In genomic region chrX:135050603-135051002, GRCh38 we compare ENCODE assay signal across 10 cellular contexts. TPM values are rescaled to one million over a fixed set of nuclear protein-coding genes. Genes with fewer than 3 reads are reported as not detected.
DNase-seq lines count a peak whose midpoint lies in the region; ATAC-seq, FAIRE-seq and TF ChIP-seq lines count a peak whose summit lies in the region.
"Had no signal": no experiment of that assay in that cellular context is flagged by ENCODE, and none has a peak within 500 bp of the region (broad histone marks: within the 10 kb centered on the region; RNA-seq: fewer than 3 reads in every experiment).

No MANE protein-coding gene starts in this region.

- intact Hi-C loops in heart right ventricle (cut with DNase I) (loop anchor here in 1 of 10 donors (10.0 kb wide), 1 partner anchor 86 kb away; no protein-coding TSS in a partner anchor), left ventricle myocardium superior (cut with micrococcal nuclease) (no loop called here), transverse colon (cut with DNase I; ENCODE audit: low total_unique reads) (no loop called here)

- H3K27ac ChIP-seq in heart right ventricle (peak overlapping the region in 3 of 10 donors; percentile 86 to 89 (median 88)), transverse colon (peak overlapping the region in 3 of 4 donors; percentile 83 to 88 (median 87))

- H3K27me3 ChIP-seq in heart right ventricle (no peaks in the 10 kb centered on the region), transverse colon (no peaks in the 10 kb centered on the region)

- H3K9me3 Mint-ChIP-seq in memory B cell = no peaks in the 10 kb centered on the region

- in situ Hi-C loops in astrocyte of the spinal cord (cut with HindIII; ENCODE audit: low sequenced_read_pairs) = no loop called here
- in situ Hi-C loops in transverse colon (cut with MboI; ENCODE audit: low pct_ligation_motif_present in 1 of 4, low pct_unique_long_range_greater_than_20kb in 1 of 4, low sequenced_read_pairs in 3 of 4) = no loop called here

- ATAC-seq in heart right ventricle (no peak), left ventricle myocardium superior (no peak), memory B cell (ENCODE audit: low read depth) (no peak), GM19455 (IDR thresholded peaks at IDR 0.05; ENCODE audit: unreplicated experiment) (no peak)

- H3K36me3 ChIP-seq in heart right ventricle (peaks cover 0 to 10% (median 0%) of the 10 kb centered on the region in 9 donors), transverse colon (no peaks in the 10 kb centered on the region)

- TF ChIP-seq EP300 in transverse colon (IDR thresholded peaks at IDR 0.05; ENCODE audit: low read depth) = no peak

- peak overlapping the region; percentile 85 for H3K4me3 Mint-ChIP-seq in memory B cell

- TF ChIP-seq POLR2A in transverse colon (IDR thresholded peaks at IDR 0.05) (no peak), H54 (IDR thresholded peaks at IDR 0.05; ENCODE audit: low read depth, low read length) (no peak)

- no peaks in the 10 kb centered on the region for H3K9me3 ChIP-seq in heart right ventricle
- no peaks in the 10 kb centered on the region for H3K9me3 ChIP-seq in transverse colon

- H3K27me3 Mint-ChIP-seq in memory B cell = no peaks in the 10 kb centered on the region

- peak overlapping the region in 9 of 10 donors; percentile 40 to 69 (median 60) for H3K4me3 ChIP-seq in heart right ventricle
- H3K4me3 ChIP-seq in astrocyte of the spinal cord (ENCODE audit: low read depth, low read length) = peak overlapping the region; percentile 61
- peak overlapping the region in 2 of 4 donors; percentile 50 to 62 for H3K4me3 ChIP-seq in transverse colon

- TF ChIP-seq CTCF in heart right ventricle (IDR thresholded peaks at IDR 0.05) (no peak), astrocyte of the spinal cord (IDR thresholded peaks at IDR 0.05; ENCODE audit: low read depth, low read length) (no peak), transverse colon (IDR thresholded peaks at IDR 0.05) (no peak)

- H3K4me1 ChIP-seq in heart right ventricle (peaks cover 0 to 16% (median 9%) of the 10 kb centered on the region in 9 donors), transverse colon (peaks cover 0 to 10% (median 3%) of the 10 kb centered on the region in 4 donors)

- H3K27ac Mint-ChIP-seq in memory B cell = no peak overlapping the region

- FAIRE-seq in H54 (lab: Jason Lieb, UNC) = no peak

- DNase-seq in heart right ventricle (no peak), left ventricle myocardium superior (no peak), astrocyte of the spinal cord (ENCODE audit: low read depth, low spot score) (no peak), memory B cell (ENCODE audit: low spot score in 2 of 2) (no peak), transverse colon (no peak), H54 (ENCODE audit: insufficient read length, low spot score) (no peak), HPDE6-E6E7 (ENCODE audit: extremely low spot score) (no peak)
- DNase-seq: NCI-H1417; stimulated activated CD4-positive, alpha-beta T cell treated with anti-CD3 and anti-CD28 coated beads, Interleukin-2, amount 100 ng/mL, for 48 hours had no signal

- peaks cover 14% of the 10 kb centered on the region for H3K4me1 Mint-ChIP-seq in memory B cell

- WGBS in heart right ventricle, 2 donors = 60% methylated on average over 3 of the region's 3 CpGs
- 71% methylated on average over 3 of the region's 3 CpGs; no CpG with 5 or more reads in 1 of the 2 donors for WGBS in transverse colon (ENCODE audit: low coverage in 1 of 2), 2 donors

- no peaks in the 10 kb centered on the region for H3K36me3 Mint-ChIP-seq in memory B cell

RNA-seq across cellular contexts. Expression of gene RTL8A, which starts 1.3 kb away (rescaled TPM):
- total RNA-seq in heart right ventricle (10 to 100 TPM; 22.1 to 44.0 (median 28.8) TPM), left ventricle myocardium superior (35.0 TPM), transverse colon (100 to 1,000 TPM in 1 of 4 donors, 10 to 100 TPM in 3; 26.8 to 118 (median 57.3) TPM)
- polyA plus RNA-seq in heart right ventricle = 100 to 1,000 TPM; 105 to 108 TPM

RNA-seq across cellular contexts. Expression of gene RTL8C, which starts 18.4 kb away (rescaled TPM):
- 100 to 1,000 TPM; 289 to 354 (median 298) TPM for total RNA-seq in heart right ventricle
- polyA plus RNA-seq in heart right ventricle = 100 to 1,000 TPM; 388 to 485 TPM
- 246 TPM for total RNA-seq in left ventricle myocardium superior
- 100 to 1,000 TPM in 1 of 4 donors, 10 to 100 TPM in 3; 30.5 to 173 (median 46.0) TPM for total RNA-seq in transverse colon

RNA-seq across cellular contexts. Expression of gene RTL8B, which starts 28.3 kb away (rescaled TPM):
- total RNA-seq in heart right ventricle (10 to 100 TPM; 11.7 to 19.7 (median 14.9) TPM), left ventricle myocardium superior (14.8 TPM), transverse colon (1 to 10 TPM; 1.3 to 3.4 (median 2.6) TPM)
- 10 to 100 TPM; 14.7 to 23.6 TPM for polyA plus RNA-seq in heart right ventricle

RNA-seq across cellular contexts. Expression of gene SMIM10L2B, which starts 47.9 kb away (rescaled TPM):
- total RNA-seq in heart right ventricle (1 to 10 TPM; 1.8 to 4.0 (median 3.0) TPM), left ventricle myocardium superior (3.5 TPM), transverse colon (1 to 10 TPM in 1 of 4 donors, under 1 TPM in 2, not detected in 1; 0.32 to 1.6 (median 0.40) TPM)
- 1 to 10 TPM; 1.2 to 2.1 TPM for polyA plus RNA-seq in heart right ventricle

RNA-seq across cellular contexts. Expression of gene SMIM10, which starts 59.8 kb away (rescaled TPM):
- total RNA-seq in heart right ventricle (1 to 10 TPM; 3.7 to 7.4 (median 6.4) TPM), left ventricle myocardium superior (5.3 TPM), transverse colon (1 to 10 TPM in 2 of 4 donors, not detected in 2; 1.8 to 1.9 TPM)
- 10 to 100 TPM in 1 of 2 donors, 1 to 10 TPM in 1; 6.8 to 15.0 TPM for polyA plus RNA-seq in heart right ventricle
